In genomic region chr6:32873947-32874346, GRCh38 we compare ENCODE assay signal across 2 cellular contexts.
TF ChIP-seq lines count a peak whose summit lies in the region.

No MANE protein-coding gene starts in this region.

TF ChIP-seq in HEK293, 187 proteins besides CTCF, POLR2A, EP300 and RAD21:
- peak; percentile 81 for TF ChIP-seq ZNF146 (tag by site-specific recombination; IDR thresholded peaks at IDR 0.05)

TF ChIP-seq in K562, 482 proteins besides CTCF, POLR2A, EP300 and RAD21:
- peak; percentile 27 for TF ChIP-seq RBM25 (IDR thresholded peaks at IDR 0.05; ENCODE audit: low read depth, low read length, severe bottlenecking)
- TF ChIP-seq ZNF146 (CRISPR knock-in tag; IDR thresholded peaks at IDR 0.05; ENCODE audit: unreplicated experiment), result peak; percentile 75
